In genomic region chr14:64704145-64704742, GRCh38 we compare ENCODE assay signal across 8 cellular contexts. TPM values are rescaled to one million over a fixed set of nuclear protein-coding genes. Genes with fewer than 3 reads are reported as not detected.
DNase-seq lines count a peak whose midpoint lies in the region; ATAC-seq, FAIRE-seq and TF ChIP-seq lines count a peak whose summit lies in the region.

TSS of gene PLEKHG3 (plus strand) at chr14:64704424. CDS start at chr14:64727632, 23,208 bp downstream.

- H3K4me3 ChIP-seq in AG09309 (ENCODE audit: control insufficient read depth, low read depth, low read length) = peak within 1 kb of the TSS; percentile 74
- H3K4me3 ChIP-seq in HEK293 (ENCODE audit: low read depth, low read length) = peak within 1 kb of the TSS; percentile 75
- H3K4me3 ChIP-seq in Peyer's patch = peak within 1 kb of the TSS; percentile 49 to 95 (median 60)
- peak within 1 kb of the TSS; percentile 63 for H3K4me3 ChIP-seq in astrocyte of the spinal cord (ENCODE audit: low read depth, low read length)
- peak within 1 kb of the TSS; percentile 62 to 69 for H3K4me3 ChIP-seq in right atrium auricular region
- peak within 1 kb of the TSS; percentile 69 to 99 (median 83) for H3K4me3 ChIP-seq in pancreas

- H3K4me1 ChIP-seq in HEK293 (ENCODE audit: control insufficient read depth, insufficient read depth, low read length) (peaks cover 28% of the 10 kb centered on the region), Peyer's patch (peaks cover 6 to 57% (median 10%) of the 10 kb centered on the region in 4 donors), right atrium auricular region (peaks cover 0 to 55% of the 10 kb centered on the region in 2 donors), pancreas (peaks cover 24 to 32% (median 30%) of the 10 kb centered on the region in 3 donors)

- peak; percentile 73 to 81 (median 78) for ATAC-seq in pancreas
- no peak for ATAC-seq in HG02981 (IDR thresholded peaks at IDR 0.05; ENCODE audit: unreplicated experiment)
- no peak for ATAC-seq in GM21381 (IDR thresholded peaks at IDR 0.05; ENCODE audit: unreplicated experiment)

- TF ChIP-seq CTCF in AG09309 (IDR thresholded peaks at IDR 0.05; ENCODE audit: control insufficient read depth, insufficient read depth, low read depth, low read length, missing control alignments) = no peak
- TF ChIP-seq CTCF in HEK293 (tag by site-specific recombination; IDR thresholded peaks at IDR 0.05) = no peak
- no peak for TF ChIP-seq CTCF in Peyer's patch (IDR thresholded peaks at IDR 0.05)
- no peak for TF ChIP-seq CTCF in astrocyte of the spinal cord (IDR thresholded peaks at IDR 0.05; ENCODE audit: low read depth, low read length)
- peak in 1 of 2 donors; percentile 41 for TF ChIP-seq CTCF in right atrium auricular region (IDR thresholded peaks at IDR 0.05)
- TF ChIP-seq CTCF in pancreas (IDR thresholded peaks at IDR 0.05) = no peak

- H3K27ac ChIP-seq in HEK293 (ENCODE audit: extremely low read depth, low read depth, low read length) (peak within 1 kb of the TSS; percentile 75; the same call in 1 of the 2 replicates), Peyer's patch (peak within 1 kb of the TSS; percentile 74 to 87 (median 78)), right atrium auricular region (peak within 1 kb of the TSS; percentile 86 to 88), pancreas (peak within 1 kb of the TSS; percentile 83 to 94 (median 88))

- no peaks in the 10 kb centered on the region for H3K27me3 ChIP-seq in Peyer's patch
- no peaks in the 10 kb centered on the region for H3K27me3 ChIP-seq in right atrium auricular region
- no peaks in the 10 kb centered on the region for H3K27me3 ChIP-seq in pancreas

- intact Hi-C loops in pancreas (cut with DNase I) = no loop called here

- H3K9me3 ChIP-seq in HEK293 (ENCODE audit: control insufficient read depth, insufficient read depth, low read depth, low read length) = no peaks in the 10 kb centered on the region
- no peaks in the 10 kb centered on the region for H3K9me3 ChIP-seq in Peyer's patch
- H3K9me3 ChIP-seq in right atrium auricular region = no peaks in the 10 kb centered on the region
- H3K9me3 ChIP-seq in pancreas = no peaks in the 10 kb centered on the region

- H3K36me3 ChIP-seq in HEK293 (ENCODE audit: control insufficient read depth in 2 of 2, insufficient read depth in 1 of 2, low read length in 2 of 2) = no peaks in the 10 kb centered on the region
- H3K36me3 ChIP-seq in Peyer's patch = no peaks in the 10 kb centered on the region
- H3K36me3 ChIP-seq in right atrium auricular region = no peaks in the 10 kb centered on the region
- H3K36me3 ChIP-seq in pancreas = no peaks in the 10 kb centered on the region

- in situ Hi-C loops in astrocyte of the spinal cord (cut with HindIII; ENCODE audit: low sequenced_read_pairs) = no loop called here

- POLR2A ChIA-PET in HEK293 (lab: Yijun Ruan, JAX) = interaction anchor here (0.6 to 2.0 kb wide), 16 partner anchors 10 to 188 kb away, joined by 3 to 11 read pairs (median 4); partner anchors contain the start of gene HSPA2

- FAIRE-seq in pancreas (lab: Jason Lieb, UNC) = no peak

- TF ChIP-seq POLR2A in Peyer's patch (IDR thresholded peaks at IDR 0.05) = peak; percentile 56 to 64

- 0 to 1% methylated on average over 68 to 69 of the region's 69 CpGs for WGBS in pancreas, 2 donors

- CTCF ChIA-PET in HEK293 (lab: Yijun Ruan, JAX) = interaction anchor here (0.8 to 1.4 kb wide), 2 partner anchors 25 to 33 kb away, joined by 3 read pairs; no protein-coding TSS in a partner anchor

- DNase-seq in AG09309 (ENCODE audit: low read depth) = no peak
- peak in 2 of 3 donors; percentile 82 to 89 for DNase-seq in Peyer's patch
- DNase-seq in astrocyte of the spinal cord (ENCODE audit: low read depth, low spot score) = peak; percentile 75
- no peak for DNase-seq in right atrium auricular region (ENCODE audit: low spot score)
- peak; percentile 84 to 92 (median 90) for DNase-seq in pancreas

TF ChIP-seq in HEK293, 187 proteins besides CTCF, POLR2A, EP300 and RAD21 (continues in another document):
- TF ChIP-seq ZNF19 (tag by site-specific recombination; IDR thresholded peaks at IDR 0.05; ENCODE audit: low read depth) = no peak
- TF ChIP-seq ZSCAN30 (tag by site-specific recombination; IDR thresholded peaks at IDR 0.05) = 0 out of 2 replicates have a peak, but pooled peaks have one; percentile 22
- TF ChIP-seq ZNF140 (tag by site-specific recombination; IDR thresholded peaks at IDR 0.05) = 0 out of 2 replicates have a peak, but pooled peaks have one; percentile 7
- TF ChIP-seq, protein P1, sequence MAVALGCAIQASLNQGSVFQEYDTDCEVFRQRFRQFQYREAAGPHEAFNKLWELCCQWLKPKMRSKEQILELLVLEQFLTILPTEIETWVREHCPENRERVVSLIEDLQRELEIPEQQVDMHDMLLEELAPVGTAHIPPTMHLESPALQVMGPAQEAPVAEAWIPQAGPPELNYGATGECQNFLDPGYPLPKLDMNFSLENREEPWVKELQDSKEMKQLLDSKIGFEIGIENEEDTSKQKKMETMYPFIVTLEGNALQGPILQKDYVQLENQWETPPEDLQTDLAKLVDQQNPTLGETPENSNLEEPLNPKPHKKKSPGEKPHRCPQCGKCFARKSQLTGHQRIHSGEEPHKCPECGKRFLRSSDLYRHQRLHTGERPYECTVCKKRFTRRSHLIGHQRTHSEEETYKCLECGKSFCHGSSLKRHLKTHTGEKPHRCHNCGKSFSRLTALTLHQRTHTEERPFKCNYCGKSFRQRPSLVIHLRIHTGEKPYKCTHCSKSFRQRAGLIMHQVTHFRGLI (tag by site-specific recombination; IDR thresholded peaks at IDR 0.05) = peak; percentile 68; the same call in 1 of the 2 replicates
- TF ChIP-seq, protein P2, sequence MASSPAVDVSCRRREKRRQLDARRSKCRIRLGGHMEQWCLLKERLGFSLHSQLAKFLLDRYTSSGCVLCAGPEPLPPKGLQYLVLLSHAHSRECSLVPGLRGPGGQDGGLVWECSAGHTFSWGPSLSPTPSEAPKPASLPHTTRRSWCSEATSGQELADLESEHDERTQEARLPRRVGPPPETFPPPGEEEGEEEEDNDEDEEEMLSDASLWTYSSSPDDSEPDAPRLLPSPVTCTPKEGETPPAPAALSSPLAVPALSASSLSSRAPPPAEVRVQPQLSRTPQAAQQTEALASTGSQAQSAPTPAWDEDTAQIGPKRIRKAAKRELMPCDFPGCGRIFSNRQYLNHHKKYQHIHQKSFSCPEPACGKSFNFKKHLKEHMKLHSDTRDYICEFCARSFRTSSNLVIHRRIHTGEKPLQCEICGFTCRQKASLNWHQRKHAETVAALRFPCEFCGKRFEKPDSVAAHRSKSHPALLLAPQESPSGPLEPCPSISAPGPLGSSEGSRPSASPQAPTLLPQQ (tag by site-specific recombination; IDR thresholded peaks at IDR 0.05) = peak; percentile 35; the same call in 1 of the 2 replicates
- peak; percentile 96 for TF ChIP-seq IKZF3 (tag by site-specific recombination; IDR thresholded peaks at IDR 0.05)
- TF ChIP-seq ZNF169 (tag by site-specific recombination; IDR thresholded peaks at IDR 0.05) = peak; percentile 100
- 0 out of 2 replicates have a peak, but pooled peaks have one; percentile 33 for TF ChIP-seq ZBTB44 (tag by site-specific recombination; IDR thresholded peaks at IDR 0.05)
- peak; percentile 62 for TF ChIP-seq SP2 (tag by site-specific recombination; IDR thresholded peaks at IDR 0.05)
- peak; percentile 89 for TF ChIP-seq ZFHX2 (tag by site-specific recombination; conservative IDR thresholded peaks at IDR 0.05)
- TF ChIP-seq ZNF561 (tag by site-specific recombination; IDR thresholded peaks at IDR 0.05; ENCODE audit: borderline replicate concordance) = peak; percentile 21; the same call in 1 of the 2 replicates
- TF ChIP-seq, protein P3, sequence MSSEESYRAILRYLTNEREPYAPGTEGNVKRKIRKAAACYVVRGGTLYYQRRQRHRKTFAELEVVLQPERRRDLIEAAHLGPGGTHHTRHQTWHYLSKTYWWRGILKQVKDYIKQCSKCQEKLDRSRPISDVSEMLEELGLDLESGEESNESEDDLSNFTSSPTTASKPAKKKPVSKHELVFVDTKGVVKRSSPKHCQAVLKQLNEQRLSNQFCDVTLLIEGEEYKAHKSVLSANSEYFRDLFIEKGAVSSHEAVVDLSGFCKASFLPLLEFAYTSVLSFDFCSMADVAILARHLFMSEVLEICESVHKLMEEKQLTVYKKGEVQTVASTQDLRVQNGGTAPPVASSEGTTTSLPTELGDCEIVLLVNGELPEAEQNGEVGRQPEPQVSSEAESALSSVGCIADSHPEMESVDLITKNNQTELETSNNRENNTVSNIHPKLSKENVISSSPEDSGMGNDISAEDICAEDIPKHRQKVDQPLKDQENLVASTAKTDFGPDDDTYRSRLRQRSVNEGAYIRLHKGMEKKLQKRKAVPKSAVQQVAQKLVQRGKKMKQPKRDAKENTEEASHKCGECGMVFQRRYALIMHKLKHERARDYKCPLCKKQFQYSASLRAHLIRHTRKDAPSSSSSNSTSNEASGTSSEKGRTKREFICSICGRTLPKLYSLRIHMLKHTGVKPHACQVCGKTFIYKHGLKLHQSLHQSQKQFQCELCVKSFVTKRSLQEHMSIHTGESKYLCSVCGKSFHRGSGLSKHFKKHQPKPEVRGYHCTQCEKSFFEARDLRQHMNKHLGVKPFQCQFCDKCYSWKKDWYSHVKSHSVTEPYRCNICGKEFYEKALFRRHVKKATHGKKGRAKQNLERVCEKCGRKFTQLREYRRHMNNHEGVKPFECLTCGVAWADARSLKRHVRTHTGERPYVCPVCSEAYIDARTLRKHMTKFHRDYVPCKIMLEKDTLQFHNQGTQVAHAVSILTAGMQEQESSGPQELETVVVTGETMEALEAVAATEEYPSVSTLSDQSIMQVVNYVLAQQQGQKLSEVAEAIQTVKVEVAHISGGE (tag by site-specific recombination; conservative IDR thresholded peaks at IDR 0.05; ENCODE audit: low read depth) = peak; percentile 14; the same call in 1 of the 2 replicates

RNA-seq across cellular contexts. Expression of gene PLEKHG3, which starts in this region (rescaled TPM):
- total RNA-seq in Peyer's patch (10 to 100 TPM; 18.2 to 45.5 (median 31.5) TPM), right atrium auricular region (10 to 100 TPM; 26.1 to 28.1 TPM), pancreas (10 to 100 TPM; 33.3 to 60.7 (median 41.0) TPM)
- polyA plus RNA-seq in pancreas = 10 to 100 TPM; 33.8 to 42.0 TPM

Comparison
In these comparisons a context has a peak if more than half of its experiments do, and no peak if none do; other contexts are left out.
1. DNase-seq: peak in Peyer's patch (2 of 3), astrocyte of the spinal cord (single experiment) and pancreas (6 of 6); none in AG09309 (single experiment) and right atrium auricular region (single experiment).
2. ATAC-seq: peak in pancreas (4 of 4); none in HG02981 (single experiment) and GM21381 (single experiment).
3. Peak in every context shown above with its lines, with median percentiles within 50 percentile points of each other: H3K4me3 ChIP-seq and H3K27ac ChIP-seq.